ENCODE assay signal across 19 cellular contexts in the genomic region with DNA sequence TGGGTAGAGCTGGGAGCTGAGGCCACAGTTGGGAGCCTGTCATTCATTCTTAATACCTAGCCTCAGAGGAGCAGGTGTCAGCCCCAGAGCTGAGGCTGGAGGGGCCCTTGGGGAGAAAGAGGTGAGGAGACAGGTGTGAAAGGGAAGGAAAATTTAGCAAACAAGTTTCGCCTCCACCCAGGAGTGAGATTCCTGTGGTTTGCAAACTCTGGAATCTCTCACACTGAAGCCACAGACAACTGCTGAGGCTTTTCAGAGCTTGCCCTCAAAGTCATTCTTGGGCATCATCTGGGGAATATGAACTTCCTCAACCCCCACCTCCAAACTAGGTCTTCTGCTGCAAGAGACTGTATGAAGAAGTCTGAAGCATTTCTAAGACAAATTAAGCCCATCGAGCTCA.
DNase-seq lines count a peak whose midpoint lies in the region; TF ChIP-seq lines count a peak whose summit lies in the region.
"Had no signal": no experiment of that assay in that cellular context is flagged by ENCODE, and none has a peak within 500 bp of the region (broad histone marks: within the 10 kb centered on the region; RNA-seq: fewer than 3 reads in every experiment).

No MANE protein-coding gene starts in this region.

- no peak for TF ChIP-seq EP300 in sigmoid colon (IDR thresholded peaks at IDR 0.05)

- peaks cover 37% of the 10 kb centered on the region for H3K4me1 ChIP-seq in adipocyte (ENCODE audit: control insufficient read depth, insufficient read depth, low read length)
- peaks cover 2% of the 10 kb centered on the region for H3K4me1 ChIP-seq in endodermal cell (ENCODE audit: control insufficient read depth, insufficient read depth, low read length)
- H3K4me1 ChIP-seq in CD8-positive, alpha-beta memory T cell (ENCODE audit: insufficient read depth, low read length), result no peaks in the 10 kb centered on the region
- no peaks in the 10 kb centered on the region for H3K4me1 ChIP-seq in sigmoid colon
- H3K4me1 ChIP-seq: Caco-2 had no signal

- intact Hi-C loops in sigmoid colon (cut with DNase I), result no loop called here

- H3K27ac ChIP-seq in endodermal cell (ENCODE audit: low read depth, low read length) (no peak overlapping the region), sigmoid colon (no peak overlapping the region)
- no peak overlapping the region for H3K27ac ChIP-seq in CD8-positive, alpha-beta memory T cell (ENCODE audit: low read depth, low read length)
- H3K27ac ChIP-seq: BLaER1 treated with 17β-estradiol and CSF1 and Interleukin-3, amounts not matched to agents 10 nM and 100 nM; HL-60 had no signal

- WGBS in endodermal cell (ENCODE audit: insufficient coverage in 1 of 2, insufficient read length in 1 of 2), 2 experiments, result 83% methylated on average over 2 of the region's 2 CpGs; no CpG with 5 or more reads in 1 of the 2 experiments
- 91 to 99% methylated on average over 2 of the region's 2 CpGs for WGBS in sigmoid colon, 2 donors

- DNase-seq in AG10803 (ENCODE audit: low read depth), result peak; percentile 33
- DNase-seq in adipocyte (ENCODE audit: low read depth), result no peak
- DNase-seq in endodermal cell, result peak; percentile 69
- DNase-seq in myocyte (ENCODE audit: low read depth), result peak; percentile 31
- DNase-seq in CD8-positive, alpha-beta memory T cell, result no peak
- no peak for DNase-seq in sigmoid colon
- no peak for DNase-seq in activated CD4-positive, alpha-beta T cell treated with anti-CD3 and anti-CD28 coated beads, Interleukin-2, amount 50 U/mL, for 48 hours
- no peak for DNase-seq in EL
- DNase-seq: 8988T; Caco-2; CD4-positive, CD25-positive, alpha-beta regulatory T cell; GDM1; GOT3; H7; HFFc6; IMR-90 had no signal

- H3K4me1 Mint-ChIP-seq in endodermal cell, result peaks cover 10% of the 10 kb centered on the region
- no peaks in the 10 kb centered on the region for H3K4me1 Mint-ChIP-seq in CD8-positive, alpha-beta memory T cell
- H3K4me1 Mint-ChIP-seq: B cell; CD4-positive, CD25-positive, alpha-beta regulatory T cell had no signal

- H3K27ac Mint-ChIP-seq in endodermal cell, result no peak overlapping the region
- H3K27ac Mint-ChIP-seq in CD8-positive, alpha-beta memory T cell, result no peak overlapping the region
- H3K27ac Mint-ChIP-seq: B cell; CD4-positive, CD25-positive, alpha-beta regulatory T cell; HFFc6 had no signal

- TF ChIP-seq CTCF in AG10803 (conservative IDR thresholded peaks at IDR 0.05; ENCODE audit: low read length) (no peak), endodermal cell (conservative IDR thresholded peaks at IDR 0.05) (no peak), sigmoid colon (IDR thresholded peaks at IDR 0.05) (no peak)

- TF ChIP-seq POLR2A in sigmoid colon (IDR thresholded peaks at IDR 0.05), result no peak

- CTCF ChIA-PET in CD8-positive, alpha-beta memory T cell (lab: Charles Lee), result no interaction called here

- H3K9me3 ChIP-seq in adipocyte (ENCODE audit: control insufficient read depth, low read length) (no peaks in the 10 kb centered on the region), endodermal cell (ENCODE audit: control insufficient read depth, low read length) (no peaks in the 10 kb centered on the region), sigmoid colon (no peaks in the 10 kb centered on the region)
- H3K9me3 ChIP-seq in CD8-positive, alpha-beta memory T cell (ENCODE audit: low read length), result no peaks in the 10 kb centered on the region
- H3K9me3 ChIP-seq: BLaER1 treated with 17β-estradiol and CSF1 and Interleukin-3, amounts not matched to agents 10 nM and 100 nM; Caco-2 had no signal

- H3K27me3 ChIP-seq in adipocyte (replicated peaks; ENCODE audit: control insufficient read depth, insufficient read depth, low read length) (no peaks in the 10 kb centered on the region), endodermal cell (ENCODE audit: control insufficient read depth, insufficient read depth, low read length, poor library complexity, severe bottlenecking) (peaks cover 41% of the 10 kb centered on the region), sigmoid colon (no peaks in the 10 kb centered on the region)
- H3K27me3 ChIP-seq in CD8-positive, alpha-beta memory T cell (ENCODE audit: insufficient read depth, low read length, poor library complexity, severe bottlenecking), result no peaks in the 10 kb centered on the region
- H3K27me3 ChIP-seq: BLaER1 treated with 17β-estradiol and CSF1 and Interleukin-3, amounts not matched to agents 10 nM and 100 nM had no signal

- H3K36me3 ChIP-seq in adipocyte (ENCODE audit: control insufficient read depth, insufficient read depth, low read length, severe bottlenecking), result no peaks in the 10 kb centered on the region
- H3K36me3 ChIP-seq in endodermal cell (ENCODE audit: control insufficient read depth, insufficient read depth, low read length), result no peaks in the 10 kb centered on the region
- H3K36me3 ChIP-seq in CD8-positive, alpha-beta memory T cell (ENCODE audit: insufficient read depth, low read length), result no peaks in the 10 kb centered on the region
- no peaks in the 10 kb centered on the region for H3K36me3 ChIP-seq in sigmoid colon
- H3K36me3 ChIP-seq: BLaER1 treated with 17β-estradiol and CSF1 and Interleukin-3, amounts not matched to agents 10 nM and 100 nM had no signal

- no peak overlapping the region for H3K4me3 Mint-ChIP-seq in endodermal cell
- no peak overlapping the region for H3K4me3 Mint-ChIP-seq in CD8-positive, alpha-beta memory T cell
- H3K4me3 Mint-ChIP-seq: B cell; CD4-positive, CD25-positive, alpha-beta regulatory T cell; HFFc6 had no signal

- POLR2A ChIA-PET in CD8-positive, alpha-beta memory T cell (lab: Charles Lee), result no interaction called here

- no peaks in the 10 kb centered on the region for H3K36me3 Mint-ChIP-seq in endodermal cell (ENCODE audit: low read depth)
- no peaks in the 10 kb centered on the region for H3K36me3 Mint-ChIP-seq in CD8-positive, alpha-beta memory T cell
- H3K36me3 Mint-ChIP-seq: CD4-positive, CD25-positive, alpha-beta regulatory T cell had no signal

- H3K9me3 Mint-ChIP-seq in endodermal cell, result no peaks in the 10 kb centered on the region
- H3K9me3 Mint-ChIP-seq in CD8-positive, alpha-beta memory T cell, result peaks cover 0 to 9% (median 6%) of the 10 kb centered on the region in 5 donors
- H3K9me3 Mint-ChIP-seq: HFFc6 had no signal

- no peak overlapping the region for H3K4me3 ChIP-seq in AG10803 (ENCODE audit: low read length)
- no peak overlapping the region for H3K4me3 ChIP-seq in adipocyte (ENCODE audit: low read length)
- H3K4me3 ChIP-seq in endodermal cell (ENCODE audit: low read length), result no peak overlapping the region
- H3K4me3 ChIP-seq in CD8-positive, alpha-beta memory T cell (ENCODE audit: low read length), result no peak overlapping the region
- H3K4me3 ChIP-seq in sigmoid colon, result no peak overlapping the region
- H3K4me3 ChIP-seq: BLaER1 treated with 17β-estradiol and CSF1 and Interleukin-3, amounts not matched to agents 10 nM and 100 nM had no signal

- H3K27me3 Mint-ChIP-seq in endodermal cell (ENCODE audit: insufficient read depth), result peaks cover 75% of the 10 kb centered on the region
- peaks cover 0 to 5% of the 10 kb centered on the region in 2 donors for H3K27me3 Mint-ChIP-seq in CD8-positive, alpha-beta memory T cell
- H3K27me3 Mint-ChIP-seq: B cell had no signal

- H3K9ac ChIP-seq in adipocyte (ENCODE audit: low read length) (peak overlapping the region; percentile 65), endodermal cell (ENCODE audit: extremely low read depth, low read length, poor library complexity, severe bottlenecking) (no peak overlapping the region)
- H3K9ac ChIP-seq: BLaER1 treated with 17β-estradiol and CSF1 and Interleukin-3, amounts not matched to agents 10 nM and 100 nM had no signal

Comparison
In these comparisons a context has a peak if more than half of its experiments do, and no peak if none do; other contexts are left out.
1. DNase-seq: peak in AG10803 (single experiment), endodermal cell (single experiment) and myocyte (single experiment); none in adipocyte (single experiment), CD8-positive, alpha-beta memory T cell (0 of 5), sigmoid colon (single experiment), activated CD4-positive, alpha-beta T cell treated with anti-CD3 and anti-CD28 coated beads, Interleukin-2, amount 50 U/mL, for 48 hours (0 of 2) and EL (single experiment).